In genomic region chr4:82809614-82810013, GRCh38 we compare ENCODE assay signal across 25 cellular contexts.
"Had no signal": no experiment of that assay in that cellular context is flagged by ENCODE, and none has a peak within 500 bp of the region (broad histone marks: within the 10 kb centered on the region; RNA-seq: fewer than 3 reads in every experiment).

No MANE protein-coding gene starts in this region.

- H3K4me1 ChIP-seq: colonic mucosa, esophagus squamous epithelium, gastrocnemius medialis, lower lobe of right lung had no signal

- H3K9me3 ChIP-seq: colonic mucosa, esophagus squamous epithelium, gastrocnemius medialis, heart right ventricle, lower lobe of right lung, mucosa of descending colon had no signal

- H3K27ac ChIP-seq: colonic mucosa, epithelial cell of prostate, esophagus squamous epithelium, gastrocnemius medialis, heart right ventricle, lower lobe of right lung had no signal

- H3K4me3 ChIP-seq: colonic mucosa, esophagus squamous epithelium, gastrocnemius medialis, heart right ventricle, lower lobe of right lung, mucosa of descending colon had no signal

- DNase-seq: colonic mucosa; cortex of kidney; effector CD8-positive, alpha-beta T cell; effector memory CD8-positive, alpha-beta T cell; endodermal cell; esophagus squamous epithelium; foreskin fibroblast; foreskin melanocyte; gastrocnemius medialis; glutamatergic neuron; head of caudate nucleus; heart right ventricle; hippocampal formation; immature natural killer cell; islet precursor cell; kidney; kidney glomerular epithelial cell; left colon; left ventricle myocardium superior; lower lobe of right lung; mesenchymal stem cell; mucosa of descending colon; naive B cell; naive thymus-derived CD8-positive, alpha-beta T cell had no signal

- H3K27me3 ChIP-seq: colonic mucosa, esophagus squamous epithelium, gastrocnemius medialis, heart right ventricle had no signal

- H3K36me3 ChIP-seq: colonic mucosa, esophagus squamous epithelium, gastrocnemius medialis, heart right ventricle, lower lobe of right lung had no signal
